ENCODE assay signal across 19 cellular contexts in genomic region chr3:140258222-140258724, GRCh38.
DNase-seq lines count a peak whose midpoint lies in the region; ATAC-seq, FAIRE-seq and TF ChIP-seq lines count a peak whose summit lies in the region.
"Had no signal": no experiment of that assay in that cellular context is flagged by ENCODE, and none has a peak within 500 bp of the region (broad histone marks: within the 10 kb centered on the region; RNA-seq: fewer than 3 reads in every experiment).

No MANE protein-coding gene starts in this region.

- H3K27ac ChIP-seq in GM23338 (ENCODE audit: low read depth) (no peak overlapping the region), astrocyte (ENCODE audit: low read depth, low read length) (no peak overlapping the region)

- H3K4me1 Mint-ChIP-seq in GM23338 (peaks cover 19% of the 10 kb centered on the region), astrocyte (ENCODE audit: low read depth, unreplicated experiment) (peaks cover 5% of the 10 kb centered on the region), osteocyte (ENCODE audit: unreplicated experiment) (peaks cover 38% of the 10 kb centered on the region)
- H3K4me1 Mint-ChIP-seq: CD14-positive monocyte had no signal

- no peak overlapping the region for H3K4me3 ChIP-seq in GM23338
- H3K4me3 ChIP-seq in astrocyte (ENCODE audit: insufficient read depth, low read depth, low read length) = no peak overlapping the region
- H3K4me3 ChIP-seq in fibroblast of pulmonary artery (replicated peaks; ENCODE audit: low read depth, low read length) = no peak overlapping the region

- FAIRE-seq in astrocyte (lab: Jason Lieb, UNC) = no peak
- FAIRE-seq: A204.1, D721Med, GM12892, GM19239, H54 had no signal

- H3K36me3 Mint-ChIP-seq in GM23338 (ENCODE audit: low read depth) (no peaks in the 10 kb centered on the region), astrocyte (ENCODE audit: low read depth, unreplicated experiment) (no peaks in the 10 kb centered on the region), osteocyte (ENCODE audit: unreplicated experiment) (peaks cover 4% of the 10 kb centered on the region)
- H3K36me3 Mint-ChIP-seq: CD14-positive monocyte; CD8-positive, alpha-beta T cell had no signal

- no peaks in the 10 kb centered on the region for H3F3A ChIP-seq in GM23338 (replicated peaks; ENCODE audit: low read depth)

- H3K36me3 ChIP-seq in GM23338 (ENCODE audit: insufficient read depth) (no peaks in the 10 kb centered on the region), astrocyte (ENCODE audit: insufficient read depth, low read length) (no peaks in the 10 kb centered on the region)

- peak overlapping the region; percentile 54; the same call in 1 of the 2 replicates for H3K27ac Mint-ChIP-seq in GM23338
- no peak overlapping the region for H3K27ac Mint-ChIP-seq in astrocyte (ENCODE audit: unreplicated experiment)
- H3K27ac Mint-ChIP-seq in osteocyte (ENCODE audit: unreplicated experiment) = peak overlapping the region; percentile 35
- H3K27ac Mint-ChIP-seq: CD8-positive, alpha-beta T cell had no signal

- H3K4me2 ChIP-seq in GM23338 = peak overlapping the region; percentile 62
- H3K4me2 ChIP-seq in astrocyte (ENCODE audit: low read length) = peak overlapping the region; percentile 27

- H4K20me1 ChIP-seq in GM23338 (replicated peaks; ENCODE audit: insufficient read depth) (no peaks in the 10 kb centered on the region), astrocyte (ENCODE audit: insufficient read depth, low read length) (no peaks in the 10 kb centered on the region)

- H3K9ac ChIP-seq in astrocyte (ENCODE audit: low read length) = no peak overlapping the region

- H3K27me3 Mint-ChIP-seq in GM23338 (ENCODE audit: insufficient read depth, low read depth, poor library complexity) (no peaks in the 10 kb centered on the region), astrocyte (ENCODE audit: low read depth, unreplicated experiment) (no peaks in the 10 kb centered on the region), osteocyte (ENCODE audit: unreplicated experiment) (no peaks in the 10 kb centered on the region)

- no peak overlapping the region for H3K4me3 Mint-ChIP-seq in GM23338
- H3K4me3 Mint-ChIP-seq in astrocyte (ENCODE audit: unreplicated experiment) = no peak overlapping the region
- H3K4me3 Mint-ChIP-seq in osteocyte (ENCODE audit: unreplicated experiment) = no peak overlapping the region
- H3K4me3 Mint-ChIP-seq: CD14-positive monocyte; CD8-positive, alpha-beta T cell had no signal

- H3K9me2 ChIP-seq in GM23338 (ENCODE audit: insufficient read depth) = peaks cover 13% of the 10 kb centered on the region

- H3K4me1 ChIP-seq in GM23338 (ENCODE audit: insufficient read depth) = peaks cover 20% of the 10 kb centered on the region
- H3K4me1 ChIP-seq in astrocyte (ENCODE audit: insufficient read depth, low read length) = no peaks in the 10 kb centered on the region

- H3K27me3 ChIP-seq in GM23338 (ENCODE audit: insufficient read depth) = no peaks in the 10 kb centered on the region
- no peaks in the 10 kb centered on the region for H3K27me3 ChIP-seq in astrocyte (ENCODE audit: insufficient read depth, low read length)

- TF ChIP-seq CTCF in GM23338 (conservative IDR thresholded peaks at IDR 0.05; ENCODE audit: low read depth in 2 of 2) (no peak), astrocyte (IDR thresholded peaks at IDR 0.05; ENCODE audit: insufficient read depth, low read depth, low read length) (no peak), fibroblast of pulmonary artery (IDR thresholded peaks at IDR 0.05; ENCODE audit: low read length, missing control alignments) (no peak), osteocyte (IDR thresholded peaks at IDR 0.05) (no peak)

- H3K9me3 Mint-ChIP-seq in GM23338 (no peaks in the 10 kb centered on the region), astrocyte (ENCODE audit: unreplicated experiment) (no peaks in the 10 kb centered on the region), osteocyte (ENCODE audit: unreplicated experiment) (peaks cover 5% of the 10 kb centered on the region)
- H3K9me3 Mint-ChIP-seq: CD8-positive, alpha-beta T cell had no signal

- DNase-seq in GM23338 (ENCODE audit: low spot score) = no peak
- DNase-seq in astrocyte (ENCODE audit: low read depth) = no peak
- peak; percentile 29 for DNase-seq in fibroblast of pulmonary artery (ENCODE audit: low read depth)
- no peak for DNase-seq in osteocyte (ENCODE audit: extremely low spot score, unreplicated experiment)
- no peak for DNase-seq in ecto neural progenitor cell (ENCODE audit: low spot score)
- DNase-seq in activated gamma-delta T cell (lab: John Stamatoyannopoulos, UW) = no peak
- DNase-seq: CD8-positive, alpha-beta T cell; COR-L47; DMS153; DMS79 treated with DMSO at 0.1 percent for 48 hours; GDM1; IMR-90 had no signal

- H2AFZ ChIP-seq in GM23338 (peak overlapping the region; percentile 57; the same call in 1 of the 2 replicates), astrocyte (ENCODE audit: low read depth, low read length) (no peak overlapping the region)

- H3K9me3 ChIP-seq in astrocyte (ENCODE audit: insufficient read depth, low read depth, low read length) = no peaks in the 10 kb centered on the region

- ATAC-seq in GM23338 (no peak), HG03571 (IDR thresholded peaks at IDR 0.05; ENCODE audit: unreplicated experiment) (no peak)
- ATAC-seq: CD8-positive, alpha-beta T cell had no signal

- no peaks in the 10 kb centered on the region for H3K79me2 ChIP-seq in GM23338 (replicated peaks; ENCODE audit: insufficient read depth)
- no peaks in the 10 kb centered on the region for H3K79me2 ChIP-seq in astrocyte (ENCODE audit: insufficient read depth, low read length)

TF ChIP-seq in GM23338, 12 proteins besides CTCF, POLR2A, EP300 and RAD21 (continues in another document):
- no peak for TF ChIP-seq ZNF462 (CRISPR knock-in tag; IDR thresholded peaks at IDR 0.05)
